Comparison of ENCODE assay signal across 9 cellular contexts in the genomic region with DNA sequence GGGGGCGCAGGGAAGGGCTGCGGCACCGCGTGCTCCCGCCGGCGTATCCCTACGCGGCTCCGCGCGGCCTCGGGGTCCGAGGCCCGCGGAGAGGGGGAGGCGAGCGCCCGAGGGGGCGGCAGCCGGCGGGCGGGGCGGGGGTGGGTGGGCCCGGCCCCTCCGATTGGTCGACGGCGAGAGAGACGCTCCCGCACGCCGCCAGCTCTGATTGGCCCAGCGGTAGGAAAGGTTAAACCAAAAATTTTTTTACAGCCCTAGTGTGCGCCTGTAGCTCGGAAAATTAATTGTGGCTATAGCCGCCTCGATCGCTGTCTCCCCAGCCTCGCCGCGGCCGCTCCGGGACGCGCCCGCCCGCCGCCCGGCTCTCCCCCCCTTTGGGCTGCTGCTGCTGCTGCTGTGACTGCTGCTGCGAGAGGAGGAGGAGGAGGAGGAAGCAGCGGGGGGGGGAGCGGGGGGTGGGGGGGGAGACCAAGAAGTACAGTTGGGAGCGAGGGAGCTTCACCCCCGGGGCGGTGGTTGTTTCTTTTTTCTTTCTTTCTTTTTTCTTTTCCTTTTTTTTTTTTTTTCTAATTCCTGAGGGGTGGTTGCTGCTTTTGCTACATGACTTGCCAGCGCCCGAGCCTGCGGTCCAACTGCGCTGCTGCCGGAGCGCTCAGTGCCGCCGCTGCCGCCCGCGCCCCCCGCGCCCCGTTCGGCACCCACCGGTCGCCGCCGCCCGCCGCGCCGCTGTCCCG. TPM values are rescaled to one million over a fixed set of nuclear protein-coding genes. Genes with fewer than 3 reads are reported as not detected.
A peak's percentile ranks its signal among the peaks of the same experiment; 100 is the strongest.
DNase-seq lines count a peak whose midpoint lies in the region; TF ChIP-seq lines count a peak whose summit lies in the region.
"Had no signal": no experiment of that assay in that cellular context is flagged by ENCODE, and none has a peak within 500 bp of the region (broad histone marks: within the 10 kb centered on the region; RNA-seq: fewer than 3 reads in every experiment).

A gene (plus strand): TSS at position 283 of the 734 bp plus-strand sequence. CDS start 493 bp downstream, outside the sequence.

- H3K27me3 ChIP-seq in H7 (ENCODE audit: control insufficient read depth, insufficient read depth, low read length) (peaks cover 92% of the 10 kb centered on the region), esophagus squamous epithelium (peaks cover 14 to 100% (median 29%) of the 10 kb centered on the region in 4 donors), rectal smooth muscle tissue (ENCODE audit: control insufficient read depth, insufficient read depth, low read length) (peaks cover 22% of the 10 kb centered on the region)

- no peak for TF ChIP-seq CTCF in esophagus squamous epithelium (IDR thresholded peaks at IDR 0.05)

- H3K9ac ChIP-seq in rectal smooth muscle tissue (ENCODE audit: low read length), result no peak within 1 kb of the TSS

- WGBS in esophagus squamous epithelium, 2 donors, result 1 to 7% methylated on average over 22 to 24 of the region's 80 CpGs

- H3K4me3 ChIP-seq in H7 (ENCODE audit: insufficient read depth, low read depth, low read length) (peak within 1 kb of the TSS; percentile 36), esophagus squamous epithelium (peak within 1 kb of the TSS; percentile 18 to 60 (median 32)), rectal smooth muscle tissue (ENCODE audit: low read length) (peak within 1 kb of the TSS; percentile 45)

- H3K9me3 ChIP-seq in esophagus squamous epithelium, result peaks cover 0 to 11% (median 4%) of the 10 kb centered on the region in 3 donors

- H3K27ac ChIP-seq in esophagus squamous epithelium (peak within 1 kb of the TSS in 2 of 4 donors; percentile 5 to 62), rectal smooth muscle tissue (ENCODE audit: low read depth, low read length) (no peak within 1 kb of the TSS)

- DNase-seq in AG20443 (ENCODE audit: low spot score), result peak; percentile 42
- peak; percentile 98 for DNase-seq in H7
- peak; percentile 93 for DNase-seq in NCI-H82 treated with DMSO at 0.1 percent for 48 hours (lab: John Stamatoyannopoulos, UW; ENCODE audit: unreplicated experiment)
- no peak for DNase-seq in esophagus squamous epithelium (lab: John Stamatoyannopoulos, UW)
- no peak for DNase-seq in stimulated activated CD4-positive, alpha-beta T cell treated with anti-CD3 and anti-CD28 coated beads, Interleukin-12 subunit alpha, Interleukin-12 subunit beta, amount 100 ng/mL, for 4 hours
- no peak for DNase-seq in RPMI8226
- no peak for DNase-seq in NCI-H1048 (lab: John Stamatoyannopoulos, UW)

- intact Hi-C loops in esophagus squamous epithelium (cut with DNase I), result no loop called here

- H3K4me1 ChIP-seq in esophagus squamous epithelium (peaks cover 12 to 30% (median 17%) of the 10 kb centered on the region in 3 donors), rectal smooth muscle tissue (ENCODE audit: control insufficient read depth, insufficient read depth, low read length) (peaks cover 3% of the 10 kb centered on the region)

- H3K36me3 ChIP-seq in H7 (replicated peaks; ENCODE audit: control insufficient read depth, insufficient read depth, low read length), result no peaks in the 10 kb centered on the region
- H3K36me3 ChIP-seq in esophagus squamous epithelium, result no peaks in the 10 kb centered on the region
- no peaks in the 10 kb centered on the region for H3K36me3 ChIP-seq in rectal smooth muscle tissue (ENCODE audit: control insufficient read depth, insufficient read depth, low read length)

- TF ChIP-seq POLR2A in esophagus squamous epithelium (IDR thresholded peaks at IDR 0.05), result no peak

RNA-seq across cellular contexts. Expression of the gene that starts here (rescaled TPM):
- total RNA-seq in H7 (2014; rRNA removed; shearing (Covaris generic)), result 0.04 and 0.14 TPM in 2 replicates
- under 1 TPM in 1 of 4 donors, not detected in 3; 0.38 TPM for total RNA-seq in esophagus squamous epithelium
- total RNA-seq: dermis microvascular lymphatic vessel endothelial cell had no signal

Comparison
In these comparisons a context has a peak if more than half of its experiments do, and no peak if none do; other contexts are left out.
1. Peak in DNase-seq and H3K4me3 ChIP-seq in H7; RNA of the gene not detected or under 1 TPM.
2. DNase-seq: peak in AG20443 (single experiment) and NCI-H82 treated with DMSO at 0.1 percent for 48 hours (single experiment); none in esophagus squamous epithelium (single experiment), stimulated activated CD4-positive, alpha-beta T cell treated with anti-CD3 and anti-CD28 coated beads, Interleukin-12 subunit alpha, Interleukin-12 subunit beta, amount 100 ng/mL, for 4 hours (single experiment), RPMI8226 (single experiment) and NCI-H1048 (single experiment).
3. Peak in every context shown above with its lines, with median percentiles within 50 percentile points of each other: H3K4me3 ChIP-seq.